ENCODE assay signal across 24 cellular contexts in the genomic region with DNA sequence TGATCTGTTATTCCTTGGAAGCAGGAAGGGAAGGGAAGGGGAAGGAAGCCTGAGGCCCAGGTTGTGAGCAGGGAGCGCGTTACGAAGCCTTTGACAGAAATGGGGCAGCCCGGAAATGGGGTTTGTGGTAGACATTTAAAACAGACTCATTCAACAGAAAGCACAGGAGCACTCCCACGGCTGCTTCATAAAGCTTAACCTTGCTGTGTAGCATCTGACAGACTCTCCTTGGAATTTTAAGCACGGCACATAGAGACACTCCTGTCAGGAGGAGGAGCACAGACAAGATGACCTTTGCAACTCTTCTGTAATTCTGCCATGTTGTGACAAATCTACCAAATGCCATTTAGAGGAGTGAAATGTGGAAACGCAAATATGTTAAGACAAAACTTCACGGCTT.
A peak's percentile ranks its signal among the peaks of the same experiment; 100 is the strongest.
DNase-seq lines count a peak whose midpoint lies in the region; ATAC-seq and TF ChIP-seq lines count a peak whose summit lies in the region.
"Had no signal": no experiment of that assay in that cellular context is flagged by ENCODE, and none has a peak within 500 bp of the region (broad histone marks: within the 10 kb centered on the region; RNA-seq: fewer than 3 reads in every experiment).

No MANE protein-coding gene starts in this region.

- H3K4me1 ChIP-seq in BLaER1 treated with 17β-estradiol and CSF1 and Interleukin-3, amounts not matched to agents 10 nM and 100 nM = peaks cover 20 to 44% (median 37%) of the 10 kb centered on the region in 10 experiments
- no peaks in the 10 kb centered on the region for H3K4me1 ChIP-seq in prostate gland (replicated peaks)

- WGBS in prostate gland = 85% methylated on average over 8 of the region's 8 CpGs

- no peak overlapping the region for H3K4me3 ChIP-seq in BLaER1 treated with 17β-estradiol and CSF1 and Interleukin-3, amounts not matched to agents 10 nM and 100 nM
- H3K4me3 ChIP-seq in prostate gland = no peak overlapping the region
- H3K4me3 ChIP-seq: K562, lung, PC-9, thoracic aorta had no signal

- peaks cover 7% of the 10 kb centered on the region for H3K4me1 Mint-ChIP-seq in activated naive CD8-positive, alpha-beta T cell treated with anti-CD3 and anti-CD28 coated beads, Interleukin-2, amount 50 U/mL, for 24 hours
- H3K4me1 Mint-ChIP-seq: stimulated activated naive B cell treated with anti-CD40 and anti-IgM and Interleukin-4, amounts not matched to agents 10 μg/mL and 1 μg/mL and 100 μg/mL, for 72 hours had no signal

- peak overlapping the region; percentile 43 to 73 (median 62) for H3K4me2 ChIP-seq in BLaER1 treated with 17β-estradiol and CSF1 and Interleukin-3, amounts not matched to agents 10 nM and 100 nM
- H3K4me2 ChIP-seq: PC-9 had no signal

- peak overlapping the region in 7 of 11 experiments; percentile 12 to 58 (median 23); a peak in 7 of 22 replicates for H3K27ac ChIP-seq in BLaER1 treated with 17β-estradiol and CSF1 and Interleukin-3, amounts not matched to agents 10 nM and 100 nM
- no peak overlapping the region for H3K27ac ChIP-seq in prostate gland
- H3K27ac ChIP-seq: neutrophil, PC-9, thoracic aorta had no signal

- no peaks in the 10 kb centered on the region for H3K27me3 ChIP-seq in BLaER1 treated with 17β-estradiol and CSF1 and Interleukin-3, amounts not matched to agents 10 nM and 100 nM
- H3K27me3 ChIP-seq in prostate gland (replicated peaks; ENCODE audit: insufficient read depth) = no peaks in the 10 kb centered on the region
- H3K27me3 ChIP-seq: neutrophil had no signal

- no peaks in the 10 kb centered on the region for H3K36me3 Mint-ChIP-seq in activated naive CD8-positive, alpha-beta T cell treated with anti-CD3 and anti-CD28 coated beads, Interleukin-2, amount 50 U/mL, for 24 hours (ENCODE audit: low read depth)
- H3K36me3 Mint-ChIP-seq: stimulated activated naive B cell treated with anti-CD40 and anti-IgM and Interleukin-4, amounts not matched to agents 10 μg/mL and 1 μg/mL and 100 μg/mL, for 72 hours had no signal

- H3K27me3 Mint-ChIP-seq in activated naive CD8-positive, alpha-beta T cell treated with anti-CD3 and anti-CD28 coated beads, Interleukin-2, amount 50 U/mL, for 24 hours = peaks cover 3% of the 10 kb centered on the region
- H3K27me3 Mint-ChIP-seq: stimulated activated naive B cell treated with anti-CD40 and anti-IgM and Interleukin-4, amounts not matched to agents 10 μg/mL and 1 μg/mL and 100 μg/mL, for 72 hours had no signal

- H3K36me3 ChIP-seq in BLaER1 treated with 17β-estradiol and CSF1 and Interleukin-3, amounts not matched to agents 10 nM and 100 nM = no peaks in the 10 kb centered on the region
- no peaks in the 10 kb centered on the region for H3K36me3 ChIP-seq in prostate gland
- H3K36me3 ChIP-seq: neutrophil, thoracic aorta had no signal

- H3K9me3 ChIP-seq in BLaER1 treated with 17β-estradiol and CSF1 and Interleukin-3, amounts not matched to agents 10 nM and 100 nM (replicated peaks in 1 of 11) = peaks cover 0 to 9% (median 5%) of the 10 kb centered on the region in 11 experiments; a peak in 8 of 22 replicates
- H3K9me3 ChIP-seq in prostate gland = no peaks in the 10 kb centered on the region
- H3K9me3 ChIP-seq: neutrophil, thoracic aorta had no signal

- no peak for TF ChIP-seq POLR2A in prostate gland (IDR thresholded peaks at IDR 0.05)

- ATAC-seq in activated naive CD8-positive, alpha-beta T cell treated with anti-CD3 and anti-CD28 coated beads, Interleukin-2, amount 50 U/mL, for 24 hours = no peak
- ATAC-seq in omental fat pad (ENCODE audit: low FRiP score) (peak; percentile 61), HG03469 (IDR thresholded peaks at IDR 0.05; ENCODE audit: unreplicated experiment) (no peak)
- ATAC-seq: stimulated activated naive B cell treated with anti-CD40 and anti-IgM and Interleukin-4, amounts not matched to agents 10 μg/mL and 1 μg/mL and 100 μg/mL, for 72 hours had no signal

- no peak overlapping the region for H3K4me3 Mint-ChIP-seq in activated naive CD8-positive, alpha-beta T cell treated with anti-CD3 and anti-CD28 coated beads, Interleukin-2, amount 50 U/mL, for 24 hours
- H3K4me3 Mint-ChIP-seq: CD4-positive, alpha-beta T cell; stimulated activated naive B cell treated with anti-CD40 and anti-IgM and Interleukin-4, amounts not matched to agents 10 μg/mL and 1 μg/mL and 100 μg/mL, for 72 hours had no signal

- H3K9ac ChIP-seq in BLaER1 treated with 17β-estradiol and CSF1 and Interleukin-3, amounts not matched to agents 10 nM and 100 nM = no peak overlapping the region

- intact Hi-C loops in prostate gland (cut with DNase I) = no loop called here

- H4K20me1 ChIP-seq in BLaER1 treated with 17β-estradiol and CSF1 and Interleukin-3, amounts not matched to agents 10 nM and 100 nM = no peaks in the 10 kb centered on the region

- TF ChIP-seq CTCF in omental fat pad (IDR thresholded peaks at IDR 0.05) (no peak), prostate gland (IDR thresholded peaks at IDR 0.05) (no peak)

- DNase-seq in EL = peak; percentile 24
- DNase-seq in activated naive CD8-positive, alpha-beta T cell treated with anti-CD3 and anti-CD28 coated beads, Interleukin-2, amount 50 U/mL, for 24 hours = peak; percentile 3
- DNase-seq in omental fat pad (ENCODE audit: low spot score) = no peak
- DNase-seq in activated CD4-positive, CD25-positive, alpha-beta regulatory T cell (lab: John Stamatoyannopoulos, UW) = no peak
- DNase-seq in A172 (ENCODE audit: low spot score) = no peak
- DNase-seq in prostate gland (ENCODE audit: low spot score) = no peak
- DNase-seq: activated CD4-positive, alpha-beta T cell treated with anti-CD3 and anti-CD28 coated beads for 1 hour; activated T-cell treated with anti-CD3 and anti-CD28 coated beads, Interleukin-2, amount 50 U/mL, for 48 hours; CD4-positive, alpha-beta T cell; DMS 273 treated with DMSO at 0.1 percent for 48 hours; glutamatergic neuron; NCI-H146; NCI-H510A treated with DMSO at 0.1 percent for 48 hours; PC-9; SHP77 treated with DMSO at 0.1 percent for 48 hours; small intestine; stimulated activated naive B cell treated with anti-CD40 and anti-IgM and Interleukin-4, amounts not matched to agents 10 μg/mL and 1 μg/mL and 100 μg/mL, for 72 hours; SW 1271 had no signal

- H3K9me3 Mint-ChIP-seq in activated naive CD8-positive, alpha-beta T cell treated with anti-CD3 and anti-CD28 coated beads, Interleukin-2, amount 50 U/mL, for 24 hours = no peaks in the 10 kb centered on the region
- H3K9me3 Mint-ChIP-seq: CD4-positive, alpha-beta T cell; stimulated activated naive B cell treated with anti-CD40 and anti-IgM and Interleukin-4, amounts not matched to agents 10 μg/mL and 1 μg/mL and 100 μg/mL, for 72 hours had no signal

- no peak overlapping the region for H3K27ac Mint-ChIP-seq in activated naive CD8-positive, alpha-beta T cell treated with anti-CD3 and anti-CD28 coated beads, Interleukin-2, amount 50 U/mL, for 24 hours
- H3K27ac Mint-ChIP-seq: CD4-positive, alpha-beta T cell; stimulated activated naive B cell treated with anti-CD40 and anti-IgM and Interleukin-4, amounts not matched to agents 10 μg/mL and 1 μg/mL and 100 μg/mL, for 72 hours had no signal

Comparison
In these comparisons a context has a peak if more than half of its experiments do, and no peak if none do; other contexts are left out.
1. H3K27ac ChIP-seq: peak in BLaER1 treated with 17β-estradiol and CSF1 and Interleukin-3, amounts not matched to agents 10 nM and 100 nM (7 of 11); none in prostate gland (0 of 2).
2. DNase-seq: peak in EL (single experiment) and activated naive CD8-positive, alpha-beta T cell treated with anti-CD3 and anti-CD28 coated beads, Interleukin-2, amount 50 U/mL, for 24 hours (single experiment); none in omental fat pad (single experiment), activated CD4-positive, CD25-positive, alpha-beta regulatory T cell (0 of 4), A172 (single experiment) and prostate gland (single experiment).